In the genomic region with DNA sequence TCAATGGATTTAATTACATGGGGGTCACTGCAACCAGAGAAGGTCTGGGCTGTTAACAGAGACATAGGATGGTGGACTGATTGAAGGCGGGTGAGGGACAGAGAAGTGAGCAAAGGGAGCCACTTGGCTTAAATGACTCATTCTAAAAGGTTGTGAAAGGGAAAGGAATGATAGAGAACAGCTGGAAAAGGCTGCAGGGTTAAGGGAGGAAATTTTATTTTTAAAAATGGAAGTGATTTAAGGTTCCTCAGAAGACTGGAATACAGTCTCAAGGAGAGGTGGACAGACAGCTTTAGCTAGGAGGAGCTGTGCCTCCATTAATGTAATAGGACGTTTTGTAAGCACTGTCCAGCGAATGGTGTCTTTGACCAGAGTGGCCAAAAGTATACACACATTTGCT, we compare ENCODE assay signal across 21 cellular contexts. TPM values are rescaled to one million over a fixed set of nuclear protein-coding genes. Genes with fewer than 3 reads are reported as not detected.
DNase-seq lines count a peak whose midpoint lies in the region; ATAC-seq lines count a peak whose summit lies in the region.
"Had no signal": no experiment of that assay in that cellular context is flagged by ENCODE, and none has a peak within 500 bp of the region (broad histone marks: within the 10 kb centered on the region; RNA-seq: fewer than 3 reads in every experiment).

No MANE protein-coding gene starts in this region.

- intact Hi-C loops in posterior cingulate gyrus (cut with DNase I), result no loop called here

- no peak overlapping the region for H2AFZ ChIP-seq in GM23248

- no peak overlapping the region for H3K27ac Mint-ChIP-seq in natural killer cell treated with Interleukin-12 subunit alpha and Interleukin-12 subunit beta and Interleukin-15 and Interleukin-18, amount 100 ng/mL, for 72 hours
- H3K27ac Mint-ChIP-seq: activated CD4-positive, alpha-beta T cell treated with anti-CD3 and anti-CD28 coated beads, Interleukin-2, amount 10 ng/mL, durations not matched to agents 24 days and 14 days; activated naive CD4-positive, alpha-beta T cell treated with anti-CD3 and anti-CD28 coated beads, Interleukin-2, amount 50 U/mL, for 24 hours had no signal

- H3K36me3 ChIP-seq in GM23248 (ENCODE audit: low read depth), result no peaks in the 10 kb centered on the region
- H3K36me3 ChIP-seq: ovary, upper lobe of right lung had no signal

- no peaks in the 10 kb centered on the region for H3F3A ChIP-seq in GM23248 (ENCODE audit: insufficient read depth)

- H3K4me1 Mint-ChIP-seq in natural killer cell treated with Interleukin-12 subunit alpha and Interleukin-12 subunit beta and Interleukin-15 and Interleukin-18, amount 100 ng/mL, for 72 hours (ENCODE audit: low read depth in 2 of 2), result peaks cover 0 to 5% of the 10 kb centered on the region in 2 donors
- H3K4me1 Mint-ChIP-seq: activated CD4-positive, alpha-beta T cell treated with anti-CD3 and anti-CD28 coated beads, Interleukin-2, amount 10 ng/mL, durations not matched to agents 24 days and 14 days; activated naive CD4-positive, alpha-beta T cell treated with anti-CD3 and anti-CD28 coated beads, Interleukin-2, amount 50 U/mL, for 24 hours; central memory CD8-positive, alpha-beta T cell had no signal

- H3K4me2 ChIP-seq in GM23248 (ENCODE audit: unreplicated experiment), result no peak overlapping the region

- H3K27me3 Mint-ChIP-seq in natural killer cell treated with Interleukin-12 subunit alpha and Interleukin-12 subunit beta and Interleukin-15 and Interleukin-18, amount 100 ng/mL, for 72 hours, result peaks cover 15 to 26% of the 10 kb centered on the region in 2 donors

- peaks cover 8% of the 10 kb centered on the region; the same call in 1 of the 2 replicates for H3K4me1 ChIP-seq in GM23248 (ENCODE audit: insufficient read depth)
- H3K4me1 ChIP-seq: upper lobe of right lung had no signal

- H3K9me2 ChIP-seq in GM23248 (ENCODE audit: insufficient read depth), result no peaks in the 10 kb centered on the region

- no peaks in the 10 kb centered on the region for H3K79me2 ChIP-seq in GM23248 (ENCODE audit: insufficient read depth)

- no peaks in the 10 kb centered on the region for H3K36me3 Mint-ChIP-seq in natural killer cell treated with Interleukin-12 subunit alpha and Interleukin-12 subunit beta and Interleukin-15 and Interleukin-18, amount 100 ng/mL, for 72 hours
- H3K36me3 Mint-ChIP-seq: activated naive CD4-positive, alpha-beta T cell treated with anti-CD3 and anti-CD28 coated beads, Interleukin-2, amount 50 U/mL, for 24 hours had no signal

- H3K9me3 ChIP-seq in GM23248 (ENCODE audit: low read depth), result no peaks in the 10 kb centered on the region
- H3K9me3 ChIP-seq: ovary, upper lobe of right lung had no signal

- no peaks in the 10 kb centered on the region for H4K20me1 ChIP-seq in GM23248 (ENCODE audit: insufficient read depth)

- H3K4me3 ChIP-seq in GM23248, result no peak overlapping the region
- H3K4me3 ChIP-seq: ovary, upper lobe of right lung had no signal

- H3K4me3 Mint-ChIP-seq in natural killer cell treated with Interleukin-12 subunit alpha and Interleukin-12 subunit beta and Interleukin-15 and Interleukin-18, amount 100 ng/mL, for 72 hours, result no peak overlapping the region
- H3K4me3 Mint-ChIP-seq: activated CD4-positive, alpha-beta T cell treated with anti-CD3 and anti-CD28 coated beads, Interleukin-2, amount 10 ng/mL, durations not matched to agents 24 days and 14 days; activated naive CD4-positive, alpha-beta T cell treated with anti-CD3 and anti-CD28 coated beads, Interleukin-2, amount 50 U/mL, for 24 hours; central memory CD8-positive, alpha-beta T cell had no signal

- ATAC-seq in HG02678 (IDR thresholded peaks at IDR 0.05; ENCODE audit: unreplicated experiment), result no peak
- no peak for ATAC-seq in natural killer cell treated with Interleukin-12 subunit alpha and Interleukin-12 subunit beta and Interleukin-15 and Interleukin-18, amount 100 ng/mL, for 72 hours
- ATAC-seq: upper lobe of right lung had no signal

- H3K27me3 ChIP-seq in GM23248 (replicated peaks; ENCODE audit: insufficient read depth), result no peaks in the 10 kb centered on the region
- H3K27me3 ChIP-seq: ovary, upper lobe of right lung had no signal

- in situ Hi-C loops in GM23248 (cut with MboI), result no loop called here

- no peaks in the 10 kb centered on the region for H3K9me3 Mint-ChIP-seq in natural killer cell treated with Interleukin-12 subunit alpha and Interleukin-12 subunit beta and Interleukin-15 and Interleukin-18, amount 100 ng/mL, for 72 hours
- H3K9me3 Mint-ChIP-seq: activated CD4-positive, alpha-beta T cell treated with anti-CD3 and anti-CD28 coated beads, Interleukin-2, amount 10 ng/mL, durations not matched to agents 24 days and 14 days; activated naive CD4-positive, alpha-beta T cell treated with anti-CD3 and anti-CD28 coated beads, Interleukin-2, amount 50 U/mL, for 24 hours; central memory CD8-positive, alpha-beta T cell had no signal

- DNase-seq in A172 (ENCODE audit: low spot score) (peak; percentile 8), GM23248 (peak; percentile 73), amniotic epithelial cell (ENCODE audit: low read depth) (peak; percentile 46), fibroblast of the conjunctiva (ENCODE audit: low read depth) (peak; percentile 31), NCI-H1436 (lab: John Stamatoyannopoulos, UW) (no peak), posterior cingulate gyrus (no peak)
- no peak for DNase-seq in natural killer cell treated with Interleukin-12 subunit alpha and Interleukin-12 subunit beta and Interleukin-15 and Interleukin-18, amount 100 ng/mL, for 72 hours (ENCODE audit: low spot score)
- DNase-seq: activated CD4-positive, alpha-beta T cell treated with anti-CD3 and anti-CD28 coated beads, Interleukin-2, amount 10 ng/mL, durations not matched to agents 24 days and 14 days; AML-193; islet precursor cell; KBM-7; NCI-H1436 treated with DMSO at 0.1 percent for 48 hours; NCI-H226; ovary; stimulated activated naive CD4-positive, alpha-beta T cell treated with Interleukin-2 at 50 U/mL for 16 hours; T1000; upper lobe of right lung had no signal

- H3K9ac ChIP-seq in GM23248, result no peak overlapping the region

- WGBS in GM23248 (ENCODE audit: low coverage in 1 of 2, low lambda C conversion rate in 2 of 2, missing lambda C conversion rate in 2 of 2), 2 experiments, result 68% methylated on average over 3 of the region's 3 CpGs

- no peak overlapping the region for H3K27ac ChIP-seq in GM23248
- H3K27ac ChIP-seq: HL-60, ovary, upper lobe of right lung had no signal

RNA-seq across cellular contexts. Expression of a gene that starts 46.7 kb away (rescaled TPM):
- 2.9 and 6.5 TPM in 2 replicates for total RNA-seq in A172 (2014; rRNA removed; shearing (Covaris generic))
- 0.25 and 1.1 TPM in 2 replicates for total RNA-seq in GM23248 (2014; rRNA removed; shearing (Covaris generic))
- 0.36 and 0.75 TPM in 2 replicates for polyA plus RNA-seq in GM23248 (2016; fragmentation: Nextera tagmentation; extraction: Ambion mirVana)
- under 1 TPM; 0.26 to 0.45 TPM for total RNA-seq in natural killer cell treated with Interleukin-12 subunit alpha and Interleukin-12 subunit beta and Interleukin-15 and Interleukin-18, amount 100 ng/mL, for 72 hours
- total RNA-seq: activated CD4-positive, alpha-beta T cell treated with anti-CD3 and anti-CD28 coated beads, Interleukin-2, amount 10 ng/mL, durations not matched to agents 24 days and 14 days had no signal

Comparison
In these comparisons a context has a peak if more than half of its experiments do, and no peak if none do; other contexts are left out.
1. DNase-seq: peak in A172 (single experiment), GM23248 (single experiment), amniotic epithelial cell (single experiment) and fibroblast of the conjunctiva (single experiment); none in NCI-H1436 (single experiment), posterior cingulate gyrus (0 of 10) and natural killer cell treated with Interleukin-12 subunit alpha and Interleukin-12 subunit beta and Interleukin-15 and Interleukin-18, amount 100 ng/mL, for 72 hours (single experiment).